ENCODE assay signal across 8 cellular contexts in genomic region chr7:43647772-43648643, GRCh38.
DNase-seq lines count a peak whose midpoint lies in the region; ATAC-seq and TF ChIP-seq lines count a peak whose summit lies in the region.

No MANE protein-coding gene starts in this region.

- H3K9me3 ChIP-seq in left ventricle myocardium inferior (replicated peaks) = no peaks in the 10 kb centered on the region

- peak overlapping the region; percentile 93 for H3K27ac ChIP-seq in left ventricle myocardium inferior (replicated peaks)

- peak; percentile 11 for ATAC-seq in GM18909 (IDR thresholded peaks at IDR 0.05; ENCODE audit: poor library complexity, unreplicated experiment)
- ATAC-seq in GM18520 (IDR thresholded peaks at IDR 0.05; ENCODE audit: unreplicated experiment) = no peak

- TF ChIP-seq CTCF in left ventricle myocardium inferior (IDR thresholded peaks at IDR 0.05; ENCODE audit: borderline replicate concordance) = no peak

- H3K27me3 ChIP-seq in left ventricle myocardium inferior (ENCODE audit: low read depth) = no peaks in the 10 kb centered on the region

- intact Hi-C loops in left ventricle myocardium inferior (cut with micrococcal nuclease) = no loop called here

- H3K36me3 ChIP-seq in left ventricle myocardium inferior = peaks cover 5% of the 10 kb centered on the region

- H3K4me3 ChIP-seq in left ventricle myocardium inferior = peak overlapping the region; percentile 25

- peaks cover 81% of the 10 kb centered on the region for H3K4me1 ChIP-seq in left ventricle myocardium inferior

- DNase-seq in AG20443 (ENCODE audit: low spot score) (peak; percentile 87), HS-27A (ENCODE audit: low read depth) (peak; percentile 92), RPMI7951 (ENCODE audit: low read depth) (peak; percentile 100), anterior cingulate cortex (lab: John Stamatoyannopoulos, UW) (peak in 54 of 58 donors; percentile 9 to 92 (median 71)), left ventricle myocardium inferior (peak; percentile 41), pulmonary artery endothelial cell (ENCODE audit: low read depth, low spot score) (peak; percentile 94)

Comparison
In these comparisons a context has a peak if more than half of its experiments do, and no peak if none do; other contexts are left out.
1. DNase-seq: peak in every context shown above with its lines; median percentile 100 in RPMI7951; 94 in pulmonary artery endothelial cell; 92 in HS-27A; 87 in AG20443; 71 in anterior cingulate cortex; 41 in left ventricle myocardium inferior.